In genomic region chr15:43511012-43511885, GRCh38 we compare ENCODE assay signal across 8 cellular contexts. TPM values are rescaled to one million over a fixed set of nuclear protein-coding genes. Genes with fewer than 3 reads are reported as not detected.
A peak's percentile ranks its signal among the peaks of the same experiment; 100 is the strongest.
DNase-seq lines count a peak whose midpoint lies in the region; ATAC-seq, FAIRE-seq and TF ChIP-seq lines count a peak whose summit lies in the region.

No MANE protein-coding gene starts in this region.

- ATAC-seq in stimulated activated memory B cell treated with anti-CD40 and anti-IgM and Interleukin-4, amounts not matched to agents 10 μg/mL and 1 μg/mL and 100 μg/mL, for 72 hours = no peak
- no peak for ATAC-seq in GM19351 (IDR thresholded peaks at IDR 0.05; ENCODE audit: unreplicated experiment)

- in situ Hi-C loops in GM13976 (cut with MboI; ENCODE audit: low sequenced_read_pairs, unreplicated experiment) = no loop called here

- H3K9ac ChIP-seq in kidney (ENCODE audit: low read length in 2 of 2) = peak overlapping the region in 1 of 2 donors; percentile 27

- intact Hi-C loops in kidney (cut with DNase I) = no loop called here

- peaks cover 35% of the 10 kb centered on the region for H3K4me1 Mint-ChIP-seq in activated naive CD8-positive, alpha-beta T cell treated with anti-CD3 and anti-CD28 coated beads for 36 hours
- peaks cover 17% of the 10 kb centered on the region for H3K4me1 Mint-ChIP-seq in stimulated activated memory B cell treated with anti-CD40 and anti-IgM and Interleukin-4, amounts not matched to agents 10 μg/mL and 1 μg/mL and 100 μg/mL, for 72 hours

- H3K9me3 Mint-ChIP-seq in activated naive CD8-positive, alpha-beta T cell treated with anti-CD3 and anti-CD28 coated beads for 36 hours = no peaks in the 10 kb centered on the region
- no peaks in the 10 kb centered on the region for H3K9me3 Mint-ChIP-seq in stimulated activated memory B cell treated with anti-CD40 and anti-IgM and Interleukin-4, amounts not matched to agents 10 μg/mL and 1 μg/mL and 100 μg/mL, for 72 hours

- H3K36me3 Mint-ChIP-seq in activated naive CD8-positive, alpha-beta T cell treated with anti-CD3 and anti-CD28 coated beads for 36 hours = no peaks in the 10 kb centered on the region
- no peaks in the 10 kb centered on the region for H3K36me3 Mint-ChIP-seq in stimulated activated memory B cell treated with anti-CD40 and anti-IgM and Interleukin-4, amounts not matched to agents 10 μg/mL and 1 μg/mL and 100 μg/mL, for 72 hours

- H3K4me3 Mint-ChIP-seq in activated naive CD8-positive, alpha-beta T cell treated with anti-CD3 and anti-CD28 coated beads for 36 hours = peak overlapping the region; percentile 85
- peak overlapping the region; percentile 91 for H3K4me3 Mint-ChIP-seq in stimulated activated memory B cell treated with anti-CD40 and anti-IgM and Interleukin-4, amounts not matched to agents 10 μg/mL and 1 μg/mL and 100 μg/mL, for 72 hours

- FAIRE-seq in kidney (lab: Jason Lieb, UNC) = no peak

- H3K27ac ChIP-seq in kidney (ENCODE audit: low read depth in 2 of 2, low read length in 2 of 2) = peak overlapping the region in 1 of 2 donors; percentile 7

- H3K27me3 Mint-ChIP-seq in activated naive CD8-positive, alpha-beta T cell treated with anti-CD3 and anti-CD28 coated beads for 36 hours = peaks cover 3% of the 10 kb centered on the region
- H3K27me3 Mint-ChIP-seq in stimulated activated memory B cell treated with anti-CD40 and anti-IgM and Interleukin-4, amounts not matched to agents 10 μg/mL and 1 μg/mL and 100 μg/mL, for 72 hours = peaks cover 22% of the 10 kb centered on the region

- peak overlapping the region; percentile 73 for H3K4me3 ChIP-seq in AG10803 (ENCODE audit: low read length)
- peak overlapping the region; percentile 59 to 78 for H3K4me3 ChIP-seq in kidney (ENCODE audit: low read length in 2 of 2)

- no peak overlapping the region for H3K27ac Mint-ChIP-seq in activated naive CD8-positive, alpha-beta T cell treated with anti-CD3 and anti-CD28 coated beads for 36 hours
- H3K27ac Mint-ChIP-seq in stimulated activated memory B cell treated with anti-CD40 and anti-IgM and Interleukin-4, amounts not matched to agents 10 μg/mL and 1 μg/mL and 100 μg/mL, for 72 hours = peak overlapping the region; percentile 95

- H3K36me3 ChIP-seq in kidney (ENCODE audit: control insufficient read depth in 1 of 2, insufficient read depth in 2 of 2, low read length in 2 of 2) = no peaks in the 10 kb centered on the region

- peak; percentile 24 for TF ChIP-seq CTCF in AG10803 (conservative IDR thresholded peaks at IDR 0.05; ENCODE audit: low read length)
- TF ChIP-seq CTCF in GM13976 (IDR thresholded peaks at IDR 0.05; ENCODE audit: borderline replicate concordance, control extremely low read depth, extremely low read depth, insufficient read depth, missing control alignments) = peak; percentile 21
- TF ChIP-seq CTCF in kidney (IDR thresholded peaks at IDR 0.05; ENCODE audit: borderline replicate concordance, extremely low read depth, insufficient read depth) = no peak

- no peaks in the 10 kb centered on the region for H3K9me3 ChIP-seq in kidney (ENCODE audit: control insufficient read depth in 1 of 2, low read length in 2 of 2)

- peaks cover 6 to 13% of the 10 kb centered on the region in 2 donors for H3K4me1 ChIP-seq in kidney (ENCODE audit: control insufficient read depth in 1 of 2, insufficient read depth in 1 of 2, low read depth in 1 of 2, low read length in 2 of 2)

- no peak for DNase-seq in AG10803 (ENCODE audit: low read depth)
- DNase-seq in GM13976 (ENCODE audit: low spot score) = peak; percentile 21
- DNase-seq in NCI-H510A (lab: John Stamatoyannopoulos, UW) = peak; percentile 11
- DNase-seq in activated naive CD8-positive, alpha-beta T cell treated with anti-CD3 and anti-CD28 coated beads for 36 hours = no peak
- no peak for DNase-seq in kidney
- DNase-seq in OCI-M2 (lab: John Stamatoyannopoulos, UW; ENCODE audit: unreplicated experiment) = no peak

RNA-seq across cellular contexts. Expression of gene MAP1A, which starts 6.2 kb away (rescaled TPM):
- total RNA-seq in activated naive CD8-positive, alpha-beta T cell treated with anti-CD3 and anti-CD28 coated beads for 36 hours = under 1 TPM; 0.68 TPM
- 9.3 TPM for total RNA-seq in kidney
- polyA plus RNA-seq in kidney (ENCODE audit: insufficient read depth, low read depth, low replicate concordance) = 2.7 TPM

RNA-seq across cellular contexts. Expression of gene TP53BP1, which starts 18.3 kb away (rescaled TPM):
- 10 to 100 TPM; 24.1 to 24.3 TPM for total RNA-seq in activated naive CD8-positive, alpha-beta T cell treated with anti-CD3 and anti-CD28 coated beads for 36 hours
- total RNA-seq in kidney = 47.4 TPM
- polyA plus RNA-seq in kidney (ENCODE audit: insufficient read depth, low read depth, low replicate concordance) = 15.9 TPM

Comparison
In these comparisons a context has a peak if more than half of its experiments do, and no peak if none do; other contexts are left out.
1. DNase-seq: peak in GM13976 (single experiment) and NCI-H510A (single experiment); none in AG10803 (single experiment), activated naive CD8-positive, alpha-beta T cell treated with anti-CD3 and anti-CD28 coated beads for 36 hours (single experiment), kidney (single experiment) and OCI-M2 (single experiment).